29 cellular contexts compared by ENCODE assay signal in the genomic region with DNA sequence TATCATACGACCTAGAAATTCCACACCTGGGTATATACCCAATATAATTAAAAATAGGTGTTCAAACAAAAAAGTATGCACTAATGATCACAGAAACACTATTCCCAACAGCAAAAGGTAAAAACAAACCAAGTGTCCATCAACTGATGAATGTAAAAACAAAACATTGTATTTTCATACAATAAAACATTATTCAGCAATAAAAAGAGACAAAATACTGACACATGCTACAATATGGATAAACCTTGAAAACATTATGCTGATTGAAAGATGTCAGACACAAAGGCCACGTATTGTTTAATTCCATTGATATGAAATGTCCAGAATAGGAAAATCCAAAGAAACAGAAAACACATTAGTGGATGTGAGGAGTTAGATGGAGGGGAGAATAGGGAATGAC.
"Had no signal": no experiment of that assay in that cellular context is flagged by ENCODE, and none has a peak within 500 bp of the region (broad histone marks: within the 10 kb centered on the region; RNA-seq: fewer than 3 reads in every experiment).

No MANE protein-coding gene starts in this region.

- H3K4me1 ChIP-seq: stomach, thyroid gland, transverse colon, upper lobe of left lung, upper lobe of right lung, uterus had no signal

- FAIRE-seq: urothelium cell line had no signal

- H3K36me3 Mint-ChIP-seq: stimulated activated effector memory CD8-positive, alpha-beta T cell treated with anti-CD3 and anti-CD28 coated beads, Interleukin-12 subunit alpha, Interleukin-12 subunit beta, amount 100 ng/mL, for 72 hours; stimulated activated memory B cell treated with anti-CD40 and anti-IgM and Interleukin-4, amounts not matched to agents 10 μg/mL and 1 μg/mL and 100 μg/mL, for 72 hours; type B pancreatic cell had no signal

- H3K27ac Mint-ChIP-seq: stimulated activated effector memory CD8-positive, alpha-beta T cell treated with anti-CD3 and anti-CD28 coated beads, Interleukin-12 subunit alpha, Interleukin-12 subunit beta, amount 100 ng/mL, for 72 hours; stimulated activated memory B cell treated with anti-CD40 and anti-IgM and Interleukin-4, amounts not matched to agents 10 μg/mL and 1 μg/mL and 100 μg/mL, for 72 hours; stimulated activated naive B cell treated with anti-CD40 and anti-IgM and Interleukin-4, amounts not matched to agents 10 μg/mL and 1 μg/mL and 100 μg/mL, for 72 hours; stimulated activated naive CD8-positive, alpha-beta T cell treated with anti-CD3 and anti-CD28 coated beads, Interleukin-15, amount 100 ng/mL, for 72 hours; stimulated activated naive CD8-positive, alpha-beta T cell treated with anti-CD3 and anti-CD28 coated beads, Interleukin-15, Interleukin-2, amounts not matched to agents 100 ng/mL and 50 ng/mL, for 24 hours; type B pancreatic cell had no signal

- ATAC-seq: stimulated activated effector memory CD8-positive, alpha-beta T cell treated with anti-CD3 and anti-CD28 coated beads, Interleukin-12 subunit alpha, Interleukin-12 subunit beta, amount 100 ng/mL, for 72 hours; stimulated activated memory B cell treated with anti-CD40 and anti-IgM and Interleukin-4, amounts not matched to agents 10 μg/mL and 1 μg/mL and 100 μg/mL, for 72 hours; stimulated activated naive B cell treated with anti-CD40 and anti-IgM and Interleukin-4, amounts not matched to agents 10 μg/mL and 1 μg/mL and 100 μg/mL, for 72 hours; stimulated activated naive CD8-positive, alpha-beta T cell treated with anti-CD3 and anti-CD28 coated beads, Interleukin-15, amount 100 ng/mL, for 72 hours; stimulated activated naive CD8-positive, alpha-beta T cell treated with anti-CD3 and anti-CD28 coated beads, Interleukin-15, Interleukin-2, amounts not matched to agents 100 U/mL and 50 U/mL, for 24 hours; upper lobe of right lung had no signal

- H3K9me3 Mint-ChIP-seq: stimulated activated effector memory CD8-positive, alpha-beta T cell treated with anti-CD3 and anti-CD28 coated beads, Interleukin-12 subunit alpha, Interleukin-12 subunit beta, amount 100 ng/mL, for 72 hours; stimulated activated naive B cell treated with anti-CD40 and anti-IgM and Interleukin-4, amounts not matched to agents 10 μg/mL and 1 μg/mL and 100 μg/mL, for 72 hours; stimulated activated naive CD8-positive, alpha-beta T cell treated with anti-CD3 and anti-CD28 coated beads, Interleukin-15, amount 100 ng/mL, for 72 hours; type B pancreatic cell had no signal

- H3K27ac ChIP-seq: stomach, suprapubic skin, testis, thoracic aorta, thyroid gland, tibial artery, tibial nerve, transverse colon, upper lobe of left lung, upper lobe of right lung, uterus, vagina had no signal

- H3K36me3 ChIP-seq: stomach, suprapubic skin, thoracic aorta, thyroid gland, tibial artery, tibial nerve, transverse colon, upper lobe of left lung, upper lobe of right lung, uterus, vagina had no signal

- DNase-seq: stimulated activated CD4-positive, alpha-beta T cell treated with anti-CD3 and anti-CD28 coated beads, Interleukin-2, amount 100 ng/mL, for 48 hours; stimulated activated CD4-positive, alpha-beta T cell treated with anti-CD3 and anti-CD28 coated beads, Interleukin-4, amount 100 ng/mL, for 1 hour; stimulated activated CD4-positive, alpha-beta T cell treated with anti-CD3 and anti-CD28 coated beads, Interleukin-4, amount 100 ng/mL, for 24 hours; stimulated activated CD4-positive, alpha-beta T cell treated with anti-CD3 and anti-CD28 coated beads, Interleukin-4, amount 100 ng/mL, for 4 hours; stimulated activated CD8-positive, alpha-beta memory T cell treated with anti-CD3 and anti-CD28 coated beads, Interleukin-4, amount 100 ng/mL, for 48 hours; stimulated activated naive B cell treated with anti-CD40 and anti-IgM and Interleukin-4, amounts not matched to agents 10 μg/mL and 1 μg/mL and 100 μg/mL, for 72 hours; stimulated activated naive CD4-positive, alpha-beta T cell; stimulated activated naive CD4-positive, alpha-beta T cell treated with Interleukin-2 at 50 U/mL for 16 hours; stimulated activated naive CD8-positive, alpha-beta T cell treated with anti-CD3 and anti-CD28 coated beads, Interleukin-15, amount 100 ng/mL, for 72 hours; stimulated activated naive CD8-positive, alpha-beta T cell treated with anti-CD3 and anti-CD28 coated beads, Interleukin-15, Interleukin-2, amounts not matched to agents 100 U/mL and 50 U/mL, for 24 hours; stomach; substantia nigra; testis; thyroid gland; tibial artery; transverse colon; trophoblast cell; upper lobe of left lung; upper lobe of right lung; uterus had no signal

- H3K4me3 Mint-ChIP-seq: stimulated activated effector memory CD8-positive, alpha-beta T cell treated with anti-CD3 and anti-CD28 coated beads, Interleukin-12 subunit alpha, Interleukin-12 subunit beta, amount 100 ng/mL, for 72 hours; stimulated activated memory B cell treated with anti-CD40 and anti-IgM and Interleukin-4, amounts not matched to agents 10 μg/mL and 1 μg/mL and 100 μg/mL, for 72 hours; stimulated activated naive B cell treated with anti-CD40 and anti-IgM and Interleukin-4, amounts not matched to agents 10 μg/mL and 1 μg/mL and 100 μg/mL, for 72 hours; stimulated activated naive CD8-positive, alpha-beta T cell treated with anti-CD3 and anti-CD28 coated beads, Interleukin-15, amount 100 ng/mL, for 72 hours; stimulated activated naive CD8-positive, alpha-beta T cell treated with anti-CD3 and anti-CD28 coated beads, Interleukin-15, Interleukin-2, amounts not matched to agents 100 ng/mL and 50 ng/mL, for 24 hours; type B pancreatic cell had no signal

- H3K9me3 ChIP-seq: stomach, testis, thoracic aorta, thyroid gland, tibial nerve, transverse colon, upper lobe of left lung, upper lobe of right lung, uterus, vagina had no signal

- H3K4me1 Mint-ChIP-seq: stimulated activated effector memory CD8-positive, alpha-beta T cell treated with anti-CD3 and anti-CD28 coated beads, Interleukin-12 subunit alpha, Interleukin-12 subunit beta, amount 100 ng/mL, for 72 hours; stimulated activated memory B cell treated with anti-CD40 and anti-IgM and Interleukin-4, amounts not matched to agents 10 μg/mL and 1 μg/mL and 100 μg/mL, for 72 hours; stimulated activated naive B cell treated with anti-CD40 and anti-IgM and Interleukin-4, amounts not matched to agents 10 μg/mL and 1 μg/mL and 100 μg/mL, for 72 hours; stimulated activated naive CD8-positive, alpha-beta T cell treated with anti-CD3 and anti-CD28 coated beads, Interleukin-15, amount 100 ng/mL, for 72 hours had no signal

- H3K4me3 ChIP-seq: stomach, suprapubic skin, testis, thoracic aorta, thyroid gland, tibial artery, tibial nerve, transverse colon, upper lobe of left lung, upper lobe of right lung, uterus, vagina had no signal

- H3K27me3 ChIP-seq: stomach, suprapubic skin, testis, thyroid gland, tibial artery, tibial nerve, transverse colon, upper lobe of left lung, upper lobe of right lung, uterus, vagina had no signal
